Comparison of ENCODE assay signal across 18 cellular contexts in the genomic region with DNA sequence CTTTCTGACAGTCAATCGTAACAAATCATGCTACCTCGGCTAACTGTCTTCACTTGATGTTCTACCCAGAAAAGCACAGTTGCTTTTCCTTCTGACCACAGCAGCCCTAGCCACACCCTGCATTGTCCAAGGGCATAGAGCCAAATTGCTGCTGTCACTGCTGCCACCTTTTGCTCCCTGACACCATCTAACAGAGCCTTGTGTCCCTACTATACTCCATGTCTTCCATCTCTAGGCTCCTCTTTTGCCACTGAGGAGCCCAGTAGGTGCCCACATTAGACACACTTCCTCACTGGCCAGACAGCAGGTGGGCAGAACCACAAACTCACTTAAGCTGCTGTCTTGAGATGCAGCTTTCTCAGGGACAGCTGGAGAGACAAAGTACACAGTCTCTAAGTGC.
DNase-seq lines count a peak whose midpoint lies in the region; ATAC-seq and TF ChIP-seq lines count a peak whose summit lies in the region.
"Had no signal": no experiment of that assay in that cellular context is flagged by ENCODE, and none has a peak within 500 bp of the region (broad histone marks: within the 10 kb centered on the region; RNA-seq: fewer than 3 reads in every experiment).

No MANE protein-coding gene starts in this region.

- intact Hi-C loops in left ventricle myocardium superior (cut with micrococcal nuclease) (loop anchor here (10.0 kb wide), 2 partner anchors 132 to 222 kb away; a partner anchor contains a TSS), left ventricle myocardium inferior (cut with micrococcal nuclease) (loop anchor here (10.0 kb wide), 1 partner anchor 132 kb away; a partner anchor contains a TSS), left colon (cut with DNase I, micrococcal nuclease) (no loop called here)

- no peak overlapping the region for H3K4me3 ChIP-seq in left ventricle myocardium inferior
- H3K4me3 ChIP-seq: heart left ventricle, psoas muscle, vagina had no signal

- no peak for DNase-seq in left ventricle myocardium superior
- no peak for DNase-seq in left ventricle myocardium inferior
- peak; percentile 17 for DNase-seq in SW480 (ENCODE audit: low spot score)
- peak; percentile 57 to 61 for DNase-seq in left colon
- DNase-seq in stimulated activated CD4-positive, alpha-beta T cell treated with anti-CD3 and anti-CD28 coated beads, Interleukin-4, amount 100 ng/mL, for 1 hour: no peak
- DNase-seq in stimulated activated CD4-positive, alpha-beta T cell treated with anti-CD3 and anti-CD28 coated beads, Interleukin-4, amount 100 ng/mL, for 24 hours: no peak
- DNase-seq: activated CD4-positive, CD25-positive, alpha-beta regulatory T cell; central memory CD4-positive, alpha-beta T cell; effector CD8-positive, alpha-beta T cell; heart left ventricle; mesendoderm; NCI-H1092; NCI-H526 treated with DMSO at 0.1 percent for 48 hours; psoas muscle had no signal

- ATAC-seq in left ventricle myocardium superior: peak; percentile 31
- peak; percentile 73 for ATAC-seq in left colon
- ATAC-seq in HG03378 (IDR thresholded peaks at IDR 0.05; ENCODE audit: unreplicated experiment): no peak
- ATAC-seq in HG03108 (IDR thresholded peaks at IDR 0.05; ENCODE audit: unreplicated experiment): no peak
- ATAC-seq: psoas muscle had no signal

- H3K9me3 ChIP-seq in left ventricle myocardium inferior (replicated peaks): no peaks in the 10 kb centered on the region
- H3K9me3 ChIP-seq: heart left ventricle, psoas muscle, vagina had no signal

- TF ChIP-seq CTCF in left ventricle myocardium inferior (IDR thresholded peaks at IDR 0.05; ENCODE audit: borderline replicate concordance): no peak

- H3K36me3 ChIP-seq in left ventricle myocardium inferior: no peaks in the 10 kb centered on the region
- H3K36me3 ChIP-seq: heart left ventricle, vagina had no signal

- peaks cover 33% of the 10 kb centered on the region for H3K4me1 ChIP-seq in left ventricle myocardium inferior

- no peaks in the 10 kb centered on the region for H3K27me3 ChIP-seq in left ventricle myocardium inferior (ENCODE audit: low read depth)
- H3K27me3 ChIP-seq: heart left ventricle, vagina had no signal

- no peak overlapping the region for H3K27ac ChIP-seq in left ventricle myocardium inferior (replicated peaks)
- H3K27ac ChIP-seq: heart left ventricle, psoas muscle, RWPE1, vagina had no signal

Comparison
In these comparisons a context has a peak if more than half of its experiments do, and no peak if none do; other contexts are left out.
1. ATAC-seq: peak in left ventricle myocardium superior (single experiment) and left colon (single experiment); none in HG03378 (single experiment) and HG03108 (single experiment).
2. DNase-seq: peak in SW480 (single experiment) and left colon (2 of 2); none in left ventricle myocardium superior (single experiment), left ventricle myocardium inferior (single experiment), stimulated activated CD4-positive, alpha-beta T cell treated with anti-CD3 and anti-CD28 coated beads, Interleukin-4, amount 100 ng/mL, for 1 hour (single experiment) and stimulated activated CD4-positive, alpha-beta T cell treated with anti-CD3 and anti-CD28 coated beads, Interleukin-4, amount 100 ng/mL, for 24 hours (single experiment).
3. intact Hi-C loops: an anchor here in left ventricle myocardium superior (10.0 kb wide) and left ventricle myocardium inferior (10.0 kb wide); none called in left colon.